ENCODE assay signal across 18 cellular contexts in genomic region chr7:5584091-5584490, GRCh38.
"Had no signal": no experiment of that assay in that cellular context is flagged by ENCODE, and none has a peak within 500 bp of the region (broad histone marks: within the 10 kb centered on the region; RNA-seq: fewer than 3 reads in every experiment).

No MANE protein-coding gene starts in this region.

- H3K27ac Mint-ChIP-seq: activated CD4-positive, alpha-beta memory T cell treated with anti-CD3 and anti-CD28 coated beads, Interleukin-2, amount 10 ng/mL, durations not matched to agents 7 days and 5 days; activated CD4-positive, alpha-beta T cell treated with anti-CD3 and anti-CD28 coated beads, Interleukin-2, amount 10 ng/mL, durations not matched to agents 24 days and 14 days; activated naive CD4-positive, alpha-beta T cell treated with anti-CD3 and anti-CD28 coated beads, Interleukin-2, amount 10 ng/mL, durations not matched to agents 7 days and 5 days had no signal

- H3K4me3 Mint-ChIP-seq: activated CD4-positive, alpha-beta memory T cell treated with anti-CD3 and anti-CD28 coated beads, Interleukin-2, amount 10 ng/mL, durations not matched to agents 7 days and 5 days; activated CD4-positive, alpha-beta T cell treated with anti-CD3 and anti-CD28 coated beads, Interleukin-2, amount 10 ng/mL, durations not matched to agents 24 days and 14 days; activated naive CD4-positive, alpha-beta T cell treated with anti-CD3 and anti-CD28 coated beads, Interleukin-2, amount 10 ng/mL, durations not matched to agents 7 days and 5 days; natural killer cell treated with Interleukin-12 subunit alpha and Interleukin-12 subunit beta and Interleukin-15 and Interleukin-18, amount 100 ng/mL, for 72 hours had no signal

- H3K9me3 Mint-ChIP-seq: activated CD4-positive, alpha-beta memory T cell treated with anti-CD3 and anti-CD28 coated beads, Interleukin-2, amount 10 ng/mL, durations not matched to agents 7 days and 5 days; activated CD4-positive, alpha-beta T cell treated with anti-CD3 and anti-CD28 coated beads, Interleukin-2, amount 10 ng/mL, durations not matched to agents 24 days and 14 days; activated naive CD4-positive, alpha-beta T cell treated with anti-CD3 and anti-CD28 coated beads, Interleukin-2, amount 10 ng/mL, durations not matched to agents 7 days and 5 days; natural killer cell treated with Interleukin-12 subunit alpha and Interleukin-12 subunit beta and Interleukin-15 and Interleukin-18, amount 100 ng/mL, for 72 hours had no signal

- H3K4me3 ChIP-seq: coronary artery, hepatocyte, left ventricle myocardium inferior, ovary, prostate gland had no signal

- H3K9me3 ChIP-seq: left ventricle myocardium inferior, ovary, prostate gland had no signal

- H3K27ac ChIP-seq: coronary artery, epithelial cell of prostate, hepatocyte, left ventricle myocardium inferior, ovary, prostate gland had no signal

- DNase-seq: activated CD4-positive, alpha-beta memory T cell treated with anti-CD3 and anti-CD28 coated beads, Interleukin-2, amount 10 ng/mL, durations not matched to agents 7 days and 5 days; activated CD4-positive, alpha-beta T cell treated with anti-CD3 and anti-CD28 coated beads, Interleukin-2, amount 10 ng/mL, durations not matched to agents 24 days and 14 days; activated effector memory CD4-positive, alpha-beta T cell treated with anti-CD3 and anti-CD28 coated beads, Interleukin-2, amount 50 U/mL, for 16 hours; activated naive CD4-positive, alpha-beta T cell treated with anti-CD3 and anti-CD28 coated beads, Interleukin-2, amount 10 ng/mL, durations not matched to agents 7 days and 5 days; amygdala; cerebellar nuclear complex; foreskin melanocyte; glutamatergic neuron; left ventricle myocardium inferior; ovary; stimulated activated CD4-positive, alpha-beta T cell treated with anti-CD3 and anti-CD28 coated beads, Interleukin-4, amount 100 ng/mL, for 24 hours; stimulated activated naive CD4-positive, alpha-beta T cell treated with Interleukin-2 at 50 U/mL for 16 hours; T-helper 9 cell had no signal

- ATAC-seq: natural killer cell treated with Interleukin-12 subunit alpha and Interleukin-12 subunit beta and Interleukin-15 and Interleukin-18, amount 100 ng/mL, for 72 hours had no signal

- H3K27me3 ChIP-seq: hepatocyte, ovary had no signal

- H3K4me1 ChIP-seq: prostate gland had no signal

- H2AFZ ChIP-seq: hepatocyte had no signal

- H3K4me2 ChIP-seq: hepatocyte had no signal

- H3K36me3 ChIP-seq: left ventricle myocardium inferior, ovary, prostate gland had no signal

- H3K79me2 ChIP-seq: hepatocyte had no signal

- H3K36me3 Mint-ChIP-seq: activated naive CD4-positive, alpha-beta T cell treated with anti-CD3 and anti-CD28 coated beads, Interleukin-2, amount 10 ng/mL, durations not matched to agents 7 days and 5 days; natural killer cell treated with Interleukin-12 subunit alpha and Interleukin-12 subunit beta and Interleukin-15 and Interleukin-18, amount 100 ng/mL, for 72 hours had no signal
